Comparison of ENCODE assay signal across 1 cellular context in genomic region chr4:73922766-73923630, GRCh38.
TF ChIP-seq lines count a peak whose summit lies in the region.

No MANE protein-coding gene starts in this region.

TF ChIP-seq in HCT116, 20 proteins besides CTCF, POLR2A, EP300 and RAD21:
- TF ChIP-seq MAX (IDR thresholded peaks at IDR 0.05) (no peak), SIN3A (IDR thresholded peaks at IDR 0.05; ENCODE audit: low read depth) (no peak), ZNF274 (IDR thresholded peaks at IDR 0.05; ENCODE audit: low read depth, low read length) (no peak), ZBTB33 (IDR thresholded peaks at IDR 0.05; ENCODE audit: extremely low read depth, insufficient replicate concordance, low read length) (no peak)
TF ChIP-seq in HCT116: peak in this region for 0.
